In the genomic region with DNA sequence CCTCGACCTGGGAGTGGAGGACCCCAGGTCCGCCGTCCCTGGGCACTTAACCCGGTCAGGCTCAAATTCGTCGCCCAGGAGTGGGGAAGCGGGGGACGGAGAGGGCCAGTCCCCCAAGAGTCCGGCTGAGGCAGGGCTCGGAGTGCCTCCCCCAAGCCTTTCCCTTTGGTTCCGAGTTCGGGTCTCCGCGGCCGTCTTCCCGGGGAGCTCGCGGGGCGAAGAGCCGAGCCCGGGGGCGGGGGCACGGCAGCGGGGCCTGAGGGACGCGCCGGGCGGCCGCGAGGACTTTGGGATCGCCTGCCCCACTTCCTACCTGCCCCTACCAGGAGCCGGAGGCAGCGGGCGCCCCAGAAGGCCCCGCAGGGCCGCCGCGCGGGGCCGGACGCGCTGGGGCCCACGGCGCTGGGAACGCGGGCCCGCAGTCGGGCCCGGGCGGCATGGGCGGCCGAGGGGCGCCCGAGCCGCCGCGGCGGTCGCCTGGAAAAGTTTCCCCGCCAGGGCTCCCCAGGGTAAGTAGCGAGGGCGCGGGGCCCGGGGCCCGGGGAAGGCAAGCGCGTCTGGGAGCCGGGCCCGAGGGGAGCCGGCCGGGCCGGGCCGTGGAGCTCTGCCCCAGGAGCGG, we compare ENCODE assay signal across 8 cellular contexts. TPM values are rescaled to one million over a fixed set of nuclear protein-coding genes. Genes with fewer than 3 reads are reported as not detected.
DNase-seq lines count a peak whose midpoint lies in the region; ATAC-seq and TF ChIP-seq lines count a peak whose summit lies in the region.

No MANE protein-coding gene starts in this region.

- H3K36me3 Mint-ChIP-seq in naive thymus-derived CD4-positive, alpha-beta T cell, result peaks cover 0 to 45% (median 0%) of the 10 kb centered on the region in 5 donors

- peaks cover 22 to 70% (median 45%) of the 10 kb centered on the region in 7 donors for H3K4me1 Mint-ChIP-seq in naive thymus-derived CD4-positive, alpha-beta T cell

- H3K27ac ChIP-seq in naive thymus-derived CD4-positive, alpha-beta T cell (ENCODE audit: low read depth, low read length), result peak overlapping the region; percentile 73

- H3K36me3 ChIP-seq in naive thymus-derived CD4-positive, alpha-beta T cell (ENCODE audit: control insufficient read depth in 2 of 3, insufficient read depth in 3 of 3, low read length in 3 of 3), result peaks cover 0 to 7% (median 0%) of the 10 kb centered on the region in 3 experiments

- CTCF ChIA-PET in naive thymus-derived CD4-positive, alpha-beta T cell (lab: Charles Lee), result interaction anchor here (1.0 kb wide), 1 partner anchor 34 kb away, joined by 6 read pairs; no protein-coding TSS in a partner anchor

- peak overlapping the region; percentile 73 for H3K4me3 ChIP-seq in WI38 (ENCODE audit: low read depth, low read length)
- peak overlapping the region; percentile 71 for H3K4me3 ChIP-seq in epithelial cell of esophagus (ENCODE audit: low read length)
- peak overlapping the region; percentile 60 for H3K4me3 ChIP-seq in naive thymus-derived CD4-positive, alpha-beta T cell (ENCODE audit: low read length)

- TF ChIP-seq CTCF in WI38 (IDR thresholded peaks at IDR 0.05; ENCODE audit: low read depth, low read length) (no peak), epithelial cell of esophagus (IDR thresholded peaks at IDR 0.05; ENCODE audit: insufficient read depth, low read depth, low read length, missing control alignments) (no peak)

- no peaks in the 10 kb centered on the region for H3K9me3 Mint-ChIP-seq in naive thymus-derived CD4-positive, alpha-beta T cell

- POLR2A ChIA-PET in naive thymus-derived CD4-positive, alpha-beta T cell (lab: Charles Lee), result interaction anchor here (1.0 to 2.2 kb wide), 9 partner anchors 13 to 154 kb away, joined by 3 to 10 read pairs (median 5); partner anchors contain the start of genes BLM, FES, HDDC3 and UNC45A

- H3K9me3 ChIP-seq in naive thymus-derived CD4-positive, alpha-beta T cell (ENCODE audit: control insufficient read depth in 2 of 3, low read length in 3 of 3), result no peaks in the 10 kb centered on the region

- peak overlapping the region; percentile 82 to 97 (median 92) for H3K27ac Mint-ChIP-seq in naive thymus-derived CD4-positive, alpha-beta T cell

- peaks cover 27% of the 10 kb centered on the region in 2 donors for H3K4me1 ChIP-seq in naive thymus-derived CD4-positive, alpha-beta T cell (ENCODE audit: control insufficient read depth in 2 of 2, insufficient read depth in 2 of 2, low read length in 2 of 2)

- peak; percentile 30 for ATAC-seq in HG02642 (IDR thresholded peaks at IDR 0.05; ENCODE audit: poor library complexity, unreplicated experiment)
- peak; percentile 43 for ATAC-seq in naive thymus-derived CD4-positive, alpha-beta T cell
- no peak for ATAC-seq in GM21515 (IDR thresholded peaks at IDR 0.05; ENCODE audit: unreplicated experiment)

- H3K27me3 ChIP-seq in naive thymus-derived CD4-positive, alpha-beta T cell (ENCODE audit: control insufficient read depth in 2 of 2, insufficient read depth in 2 of 2, low read length in 2 of 2), result no peaks in the 10 kb centered on the region

- H3K27me3 Mint-ChIP-seq in naive thymus-derived CD4-positive, alpha-beta T cell, result no peaks in the 10 kb centered on the region

- intact Hi-C loops in naive thymus-derived CD4-positive, alpha-beta T cell (cut with micrococcal nuclease), result loop anchor here (1.0 to 5.0 kb wide), 5 partner anchors 14 to 224 kb away; partner anchors contain the start of genes BLM (in 1 of the 2) and HDDC3 (in 1 of the 2)

- peak; percentile 80 for DNase-seq in D341Med (ENCODE audit: low spot score)
- DNase-seq in epithelial cell of esophagus (ENCODE audit: low read depth), result no peak
- DNase-seq in naive thymus-derived CD4-positive, alpha-beta T cell, result peak in 6 of 9 donors; percentile 32 to 65 (median 40)
- no peak for DNase-seq in NOMO-1 treated with dmso at 0.1 percent for 144 hours (lab: John Stamatoyannopoulos, UW; ENCODE audit: unreplicated experiment)
- DNase-seq in NCI-H2196 treated with DMSO at 0.1 percent for 48 hours (lab: John Stamatoyannopoulos, UW; ENCODE audit: unreplicated experiment), result no peak

- H3K4me3 Mint-ChIP-seq in naive thymus-derived CD4-positive, alpha-beta T cell, result peak overlapping the region; percentile 82 to 93 (median 90)

RNA-seq across cellular contexts. Expression of gene FURIN, which starts 2.8 kb away (rescaled TPM):
- 100 to 1,000 TPM in 1 of 5 experiments, 10 to 100 TPM in 4; 31.8 to 516 (median 58.9) TPM for total RNA-seq in naive thymus-derived CD4-positive, alpha-beta T cell
- 1 to 10 TPM; 2.0 to 4.0 TPM for polyA plus RNA-seq in naive thymus-derived CD4-positive, alpha-beta T cell

RNA-seq across cellular contexts. Expression of gene FES, which starts 13.1 kb away (rescaled TPM):
- 10 to 100 TPM in 2 of 5 experiments, 1 to 10 TPM in 3; 2.3 to 78.6 (median 9.1) TPM for total RNA-seq in naive thymus-derived CD4-positive, alpha-beta T cell
- not detected for polyA plus RNA-seq in naive thymus-derived CD4-positive, alpha-beta T cell

RNA-seq across cellular contexts. Expression of gene MAN2A2, which starts 31.9 kb away (rescaled TPM):
- 100 to 1,000 TPM; 117 to 171 (median 149) TPM for total RNA-seq in naive thymus-derived CD4-positive, alpha-beta T cell
- 1 to 10 TPM; 7.1 to 8.4 TPM for polyA plus RNA-seq in naive thymus-derived CD4-positive, alpha-beta T cell

Comparison
In these comparisons a context has a peak if more than half of its experiments do, and no peak if none do; other contexts are left out.
1. DNase-seq: peak in D341Med (single experiment) and naive thymus-derived CD4-positive, alpha-beta T cell (6 of 9); none in epithelial cell of esophagus (single experiment), NOMO-1 treated with dmso at 0.1 percent for 144 hours (single experiment) and NCI-H2196 treated with DMSO at 0.1 percent for 48 hours (single experiment).
2. Peak in every context shown above with its lines, with median percentiles within 50 percentile points of each other: H3K4me3 ChIP-seq.